In the genomic region with DNA sequence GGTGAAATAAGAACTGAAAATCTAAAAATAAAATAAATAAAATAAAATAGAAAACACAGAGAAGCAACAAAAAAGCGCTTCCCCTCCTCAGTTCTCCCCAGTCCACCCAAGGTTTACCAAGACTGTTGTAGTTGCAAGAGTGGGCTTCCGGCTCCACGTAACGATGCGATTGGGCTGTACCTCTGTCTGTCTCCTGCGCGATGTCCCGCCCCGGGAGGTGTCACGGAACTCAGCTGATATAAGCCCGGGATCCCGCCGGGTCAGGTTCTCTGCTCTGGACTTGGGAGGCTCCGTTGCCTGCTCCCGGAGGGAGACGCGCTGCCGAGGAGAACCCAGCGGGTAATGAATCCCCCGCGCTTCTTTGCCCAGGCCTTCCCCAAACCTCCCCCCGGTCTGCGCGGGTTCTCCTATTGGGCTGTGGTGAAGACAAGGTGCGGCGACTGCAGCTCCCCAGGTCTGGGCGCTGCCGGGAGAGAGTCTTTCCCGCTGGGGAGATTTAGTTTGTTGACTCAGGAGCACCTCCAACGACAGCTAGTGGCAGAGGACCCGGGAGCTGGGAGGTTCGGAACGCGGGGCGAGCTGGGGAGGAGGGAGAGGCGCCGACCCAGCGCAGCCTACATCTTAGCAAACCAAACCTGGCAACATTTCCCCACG, we compare ENCODE assay signal across 1 cellular context.
A peak's percentile ranks its signal among the peaks of the same experiment; 100 is the strongest.
TF ChIP-seq lines count a peak whose summit lies in the region.

A gene (plus strand): TSS at position 268 of the 654 bp plus-strand sequence. CDS start 15,619 bp downstream, outside the sequence.

TF ChIP-seq in GM23338, 12 proteins besides CTCF, POLR2A, EP300 and RAD21 (continued from another document):
- TF ChIP-seq, protein P1, sequence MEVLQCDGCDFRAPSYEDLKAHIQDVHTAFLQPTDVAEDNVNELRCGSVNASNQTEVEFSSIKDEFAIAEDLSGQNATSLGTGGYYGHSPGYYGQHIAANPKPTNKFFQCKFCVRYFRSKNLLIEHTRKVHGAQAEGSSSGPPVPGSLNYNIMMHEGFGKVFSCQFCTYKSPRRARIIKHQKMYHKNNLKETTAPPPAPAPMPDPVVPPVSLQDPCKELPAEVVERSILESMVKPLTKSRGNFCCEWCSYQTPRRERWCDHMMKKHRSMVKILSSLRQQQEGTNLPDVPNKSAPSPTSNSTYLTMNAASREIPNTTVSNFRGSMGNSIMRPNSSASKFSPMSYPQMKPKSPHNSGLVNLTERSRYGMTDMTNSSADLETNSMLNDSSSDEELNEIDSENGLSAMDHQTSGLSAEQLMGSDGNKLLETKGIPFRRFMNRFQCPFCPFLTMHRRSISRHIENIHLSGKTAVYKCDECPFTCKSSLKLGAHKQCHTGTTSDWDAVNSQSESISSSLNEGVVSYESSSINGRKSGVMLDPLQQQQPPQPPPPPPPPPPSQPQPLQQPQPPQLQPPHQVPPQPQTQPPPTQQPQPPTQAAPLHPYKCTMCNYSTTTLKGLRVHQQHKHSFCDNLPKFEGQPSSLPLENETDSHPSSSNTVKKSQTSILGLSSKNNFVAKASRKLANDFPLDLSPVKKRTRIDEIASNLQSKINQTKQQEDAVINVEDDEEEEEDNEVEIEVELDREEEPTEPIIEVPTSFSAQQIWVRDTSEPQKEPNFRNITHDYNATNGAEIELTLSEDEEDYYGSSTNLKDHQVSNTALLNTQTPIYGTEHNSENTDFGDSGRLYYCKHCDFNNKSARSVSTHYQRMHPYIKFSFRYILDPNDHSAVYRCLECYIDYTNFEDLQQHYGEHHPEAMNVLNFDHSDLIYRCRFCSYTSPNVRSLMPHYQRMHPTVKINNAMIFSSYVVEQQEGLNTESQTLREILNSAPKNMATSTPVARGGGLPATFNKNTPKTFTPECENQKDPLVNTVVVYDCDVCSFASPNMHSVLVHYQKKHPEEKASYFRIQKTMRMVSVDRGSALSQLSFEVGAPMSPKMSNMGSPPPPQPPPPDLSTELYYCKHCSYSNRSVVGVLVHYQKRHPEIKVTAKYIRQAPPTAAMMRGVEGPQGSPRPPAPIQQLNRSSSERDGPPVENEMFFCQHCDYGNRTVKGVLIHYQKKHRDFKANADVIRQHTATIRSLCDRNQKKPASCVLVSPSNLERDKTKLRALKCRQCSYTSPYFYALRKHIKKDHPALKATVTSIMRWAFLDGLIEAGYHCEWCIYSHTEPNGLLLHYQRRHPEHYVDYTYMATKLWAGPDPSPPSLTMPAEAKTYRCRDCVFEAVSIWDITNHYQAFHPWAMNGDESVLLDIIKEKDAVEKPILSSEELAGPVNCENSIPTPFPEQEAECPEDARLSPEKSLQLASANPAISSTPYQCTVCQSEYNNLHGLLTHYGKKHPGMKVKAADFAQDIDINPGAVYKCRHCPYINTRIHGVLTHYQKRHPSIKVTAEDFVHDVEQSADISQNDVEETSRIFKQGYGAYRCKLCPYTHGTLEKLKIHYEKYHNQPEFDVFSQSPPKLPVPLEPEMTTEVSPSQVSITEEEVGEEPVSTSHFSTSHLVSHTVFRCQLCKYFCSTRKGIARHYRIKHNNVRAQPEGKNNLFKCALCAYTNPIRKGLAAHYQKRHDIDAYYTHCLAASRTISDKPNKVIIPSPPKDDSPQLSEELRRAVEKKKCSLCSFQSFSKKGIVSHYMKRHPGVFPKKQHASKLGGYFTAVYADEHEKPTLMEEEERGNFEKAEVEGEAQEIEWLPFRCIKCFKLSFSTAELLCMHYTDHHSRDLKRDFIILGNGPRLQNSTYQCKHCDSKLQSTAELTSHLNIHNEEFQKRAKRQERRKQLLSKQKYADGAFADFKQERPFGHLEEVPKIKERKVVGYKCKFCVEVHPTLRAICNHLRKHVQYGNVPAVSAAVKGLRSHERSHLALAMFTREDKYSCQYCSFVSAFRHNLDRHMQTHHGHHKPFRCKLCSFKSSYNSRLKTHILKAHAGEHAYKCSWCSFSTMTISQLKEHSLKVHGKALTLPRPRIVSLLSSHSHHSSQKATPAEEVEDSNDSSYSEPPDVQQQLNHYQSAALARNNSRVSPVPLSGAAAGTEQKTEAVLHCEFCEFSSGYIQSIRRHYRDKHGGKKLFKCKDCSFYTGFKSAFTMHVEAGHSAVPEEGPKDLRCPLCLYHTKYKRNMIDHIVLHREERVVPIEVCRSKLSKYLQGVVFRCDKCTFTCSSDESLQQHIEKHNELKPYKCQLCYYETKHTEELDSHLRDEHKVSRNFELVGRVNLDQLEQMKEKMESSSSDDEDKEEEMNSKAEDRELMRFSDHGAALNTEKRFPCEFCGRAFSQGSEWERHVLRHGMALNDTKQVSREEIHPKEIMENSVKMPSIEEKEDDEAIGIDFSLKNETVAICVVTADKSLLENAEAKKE (CRISPR knock-in tag; IDR thresholded peaks at IDR 0.05) = no peak
- no peak for TF ChIP-seq JUNB (IDR thresholded peaks at IDR 0.05; ENCODE audit: unreplicated experiment)
- TF ChIP-seq STAT1 (IDR thresholded peaks at IDR 0.05; ENCODE audit: unreplicated experiment) = no peak
- no peak for TF ChIP-seq ZNF331 (CRISPR knock-in tag; IDR thresholded peaks at IDR 0.05; ENCODE audit: low read depth)
- TF ChIP-seq EZH2 (IDR thresholded peaks at IDR 0.05; ENCODE audit: low read depth, unreplicated experiment) = no peak
- TF ChIP-seq NANOG (IDR thresholded peaks at IDR 0.05; ENCODE audit: borderline replicate concordance) = no peak
- peak; percentile 61 for TF ChIP-seq CREB1 (CRISPR knock-in tag; IDR thresholded peaks at IDR 0.05; ENCODE audit: low read depth)
